ENCODE assay signal across 8 cellular contexts in genomic region chr15:39919740-39920509, GRCh38. TPM values are rescaled to one million over a fixed set of nuclear protein-coding genes. Genes with fewer than 3 reads are reported as not detected.
DNase-seq lines count a peak whose midpoint lies in the region; ATAC-seq and TF ChIP-seq lines count a peak whose summit lies in the region.

GPR176 (minus strand) TSS chr15:39920266; CDS start chr15:39920026, 240 bp downstream.

- peaks cover 10% of the 10 kb centered on the region for H3K4me1 ChIP-seq in hepatocyte (ENCODE audit: insufficient read depth)

- H3K36me3 ChIP-seq in hepatocyte (replicated peaks; ENCODE audit: insufficient read depth, low read depth) = no peaks in the 10 kb centered on the region

- peak; percentile 7 to 30 (median 11) for DNase-seq in T-helper 1 cell
- DNase-seq in hepatocyte (ENCODE audit: low spot score) = peak; percentile 52
- peak; percentile 60 for DNase-seq in pulmonary artery endothelial cell (ENCODE audit: low read depth, low spot score)
- no peak for DNase-seq in HuH-7 (ENCODE audit: low spot score)

- no peaks in the 10 kb centered on the region for H3K9me3 ChIP-seq in hepatocyte (ENCODE audit: low read depth)

- TF ChIP-seq CTCF in GM12875 (IDR thresholded peaks at IDR 0.05; ENCODE audit: borderline replicate concordance, insufficient read depth, low read depth, low read length) = no peak
- TF ChIP-seq CTCF in brain (conservative IDR thresholded peaks at IDR 0.05) = no peak
- TF ChIP-seq CTCF in hepatocyte (IDR thresholded peaks at IDR 0.05; ENCODE audit: poor library complexity) = no peak

- peaks cover 25% of the 10 kb centered on the region for H3K4me1 Mint-ChIP-seq in brain

- peak within 1 kb of the TSS; percentile 13 to 92 (median 83) for H3K27ac Mint-ChIP-seq in brain

- peaks cover 4% of the 10 kb centered on the region for H3K36me3 Mint-ChIP-seq in brain

- peak within 1 kb of the TSS; percentile 78 for H3K27ac ChIP-seq in hepatocyte

- no peaks in the 10 kb centered on the region for H4K20me1 ChIP-seq in hepatocyte (ENCODE audit: insufficient read depth, poor library complexity, severe bottlenecking)

- peaks cover 0 to 9% (median 3%) of the 10 kb centered on the region in 5 experiments for H3K9me3 Mint-ChIP-seq in brain

- peak within 1 kb of the TSS; percentile 85 to 89 (median 86) for H3K4me3 Mint-ChIP-seq in brain

- H3K4me3 ChIP-seq in GM12875 (ENCODE audit: low read depth, low read length) (peak within 1 kb of the TSS; percentile 53), hepatocyte (peak within 1 kb of the TSS; percentile 97)

- WGBS in hepatocyte (ENCODE audit: low lambda C conversion rate, missing lambda C conversion rate) = 1% methylated on average over 73 of the region's 84 CpGs

- ATAC-seq in HG03196 (IDR thresholded peaks at IDR 0.05; ENCODE audit: unreplicated experiment) (peak; percentile 25), HG03520 (IDR thresholded peaks at IDR 0.05; ENCODE audit: unreplicated experiment) (no peak)

- peaks cover 73% of the 10 kb centered on the region for H3K27me3 Mint-ChIP-seq in brain

- H3K79me2 ChIP-seq in hepatocyte = no peaks in the 10 kb centered on the region

- H3K4me2 ChIP-seq in hepatocyte = peak within 1 kb of the TSS; percentile 97

- peaks cover 32% of the 10 kb centered on the region for H3K27me3 ChIP-seq in hepatocyte

- H2AFZ ChIP-seq in hepatocyte = peak within 1 kb of the TSS; percentile 95

- H3K9me2 ChIP-seq in hepatocyte (replicated peaks; ENCODE audit: insufficient read depth) = no peaks in the 10 kb centered on the region

RNA-seq across cellular contexts. Expression of gene GPR176, which starts in this region (rescaled TPM):
- polyA plus RNA-seq in brain (ENCODE audit: insufficient read depth, low read depth, low replicate concordance) = 22.8 TPM
- total RNA-seq in hepatocyte = 5.3 and 7.0 TPM in 2 replicates
- 2.7 and 2.9 TPM in 2 replicates for polyA plus RNA-seq in hepatocyte
- total RNA-seq in pulmonary artery endothelial cell = 78.3 and 84.3 TPM in 2 replicates
